Comparison of ENCODE assay signal across 10 cellular contexts in genomic region chr2:208256192-208256782, GRCh38. TPM values are rescaled to one million over a fixed set of nuclear protein-coding genes. Genes with fewer than 3 reads are reported as not detected.
DNase-seq lines count a peak whose midpoint lies in the region; ATAC-seq and TF ChIP-seq lines count a peak whose summit lies in the region.
"Had no signal": no experiment of that assay in that cellular context is flagged by ENCODE, and none has a peak within 500 bp of the region (broad histone marks: within the 10 kb centered on the region; RNA-seq: fewer than 3 reads in every experiment).

No MANE protein-coding gene starts in this region.

- no peak overlapping the region for H3K4me3 ChIP-seq in left ventricle myocardium inferior
- H3K4me3 ChIP-seq in epithelial cell of proximal tubule (ENCODE audit: low read depth, low read length), result no peak overlapping the region
- H3K4me3 ChIP-seq in HAP-1, result no peak overlapping the region

- in situ Hi-C loops in HAP-1 (cut with MboI; ENCODE audit: low sequenced_read_pairs), result no loop called here

- peak overlapping the region; percentile 91 for H3K27ac ChIP-seq in left ventricle myocardium inferior (replicated peaks)

- H3K27me3 ChIP-seq in left ventricle myocardium inferior (ENCODE audit: low read depth) (no peaks in the 10 kb centered on the region), HAP-1 (ENCODE audit: low read depth) (no peaks in the 10 kb centered on the region)
- H3K27me3 ChIP-seq: esophagus muscularis mucosa had no signal

- H3K36me3 ChIP-seq in left ventricle myocardium inferior (peaks cover 11% of the 10 kb centered on the region), HAP-1 (replicated peaks) (peaks cover 14% of the 10 kb centered on the region)

- DNase-seq in left ventricle myocardium inferior, result no peak
- no peak for DNase-seq in Right ventricle myocardium inferior (ENCODE audit: missing footprints)
- peak; percentile 24 for DNase-seq in RKO (ENCODE audit: low spot score)
- DNase-seq in epithelial cell of proximal tubule (ENCODE audit: low read depth), result no peak
- no peak for DNase-seq in DMS153 (lab: John Stamatoyannopoulos, UW)
- no peak for DNase-seq in HAP-1 (ENCODE audit: low spot score in 2 of 2)
- DNase-seq in retina, result no peak
- no peak for DNase-seq in GF-D8 (lab: John Stamatoyannopoulos, UW)
- DNase-seq: activated CD4-positive, alpha-beta T cell treated with anti-CD3 and anti-CD28 coated beads for 48 hours had no signal

- intact Hi-C loops in left ventricle myocardium inferior (cut with micrococcal nuclease), result no loop called here
- intact Hi-C loops in Right ventricle myocardium inferior (cut with DNase I), result loop anchor here (5.0 kb wide), 1 partner anchor 79 kb away; no protein-coding TSS in a partner anchor

- peaks cover 51% of the 10 kb centered on the region for H3K4me1 ChIP-seq in left ventricle myocardium inferior
- peaks cover 10% of the 10 kb centered on the region for H3K4me1 ChIP-seq in HAP-1

- H3K9me3 ChIP-seq in left ventricle myocardium inferior (replicated peaks) (no peaks in the 10 kb centered on the region), HAP-1 (no peaks in the 10 kb centered on the region)
- H3K9me3 ChIP-seq: esophagus muscularis mucosa had no signal

- TF ChIP-seq CTCF in left ventricle myocardium inferior (IDR thresholded peaks at IDR 0.05; ENCODE audit: borderline replicate concordance), result no peak
- peak; percentile 57 for TF ChIP-seq CTCF in epithelial cell of proximal tubule (conservative IDR thresholded peaks at IDR 0.05; ENCODE audit: low read depth, low read length)

- no peak for ATAC-seq in Right ventricle myocardium inferior

RNA-seq across cellular contexts. Expression of gene IDH1, which starts 1.4 kb away (rescaled TPM):
- total RNA-seq in left ventricle myocardium inferior (38.4 TPM), Right ventricle myocardium inferior (52.4 TPM), epithelial cell of proximal tubule (93.1 and 113 TPM in 2 replicates)

RNA-seq across cellular contexts. Expression of gene PIKFYVE, which starts 9.8 kb away (rescaled TPM):
- total RNA-seq in left ventricle myocardium inferior (13.9 TPM), Right ventricle myocardium inferior (14.8 TPM), epithelial cell of proximal tubule (10.8 and 13.8 TPM in 2 replicates)
